ENCODE assay signal across 19 cellular contexts in the genomic region with DNA sequence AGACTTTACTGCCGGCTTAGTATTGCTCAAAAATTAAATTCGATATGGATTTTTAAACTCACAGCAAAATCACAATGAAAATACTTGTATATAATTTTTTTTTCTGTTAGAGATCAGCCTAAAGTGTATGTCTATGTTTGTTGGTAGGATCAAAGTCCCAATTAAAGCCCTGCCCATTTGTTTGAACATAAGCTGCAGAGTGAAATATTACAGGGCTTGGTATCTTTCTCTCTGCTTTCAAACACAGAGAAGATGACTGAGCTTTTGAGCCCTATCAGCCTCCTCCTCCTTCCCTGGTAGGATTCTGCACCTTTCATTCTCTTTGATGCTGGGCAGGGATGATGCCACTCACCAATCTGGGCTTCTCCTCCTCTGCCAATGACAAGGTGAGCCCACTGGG.
DNase-seq lines count a peak whose midpoint lies in the region; ATAC-seq, FAIRE-seq and TF ChIP-seq lines count a peak whose summit lies in the region.
"Had no signal": no experiment of that assay in that cellular context is flagged by ENCODE, and none has a peak within 500 bp of the region (broad histone marks: within the 10 kb centered on the region; RNA-seq: fewer than 3 reads in every experiment).

No MANE protein-coding gene starts in this region.

- no peak overlapping the region for H3K4me2 ChIP-seq in HepG2 (ENCODE audit: low read depth, low read length)
- no peak overlapping the region for H3K4me2 ChIP-seq in osteoblast (ENCODE audit: insufficient read depth, low read length)
- H3K4me2 ChIP-seq: GM23338 had no signal

- 0% methylated on average over 2 of the region's 2 CpGs for WGBS in HepG2 (ENCODE audit: low lambda C conversion rate)

- TF ChIP-seq CTCF in 22Rv1 (IDR thresholded peaks at IDR 0.05) = no peak
- TF ChIP-seq CTCF in HepG2 (CRISPR knock-in tag; IDR thresholded peaks at IDR 0.05) = no peak
- no peak for TF ChIP-seq CTCF in osteoblast (IDR thresholded peaks at IDR 0.05; ENCODE audit: extremely low read depth, low read depth, low read length)

- H3K9ac ChIP-seq in HepG2 (ENCODE audit: insufficient read depth, low read depth, low read length) = no peak overlapping the region

- H2AFZ ChIP-seq in HepG2 (ENCODE audit: low read length) = no peak overlapping the region
- H2AFZ ChIP-seq in osteoblast (ENCODE audit: low read length) = no peak overlapping the region
- H2AFZ ChIP-seq: GM23338 had no signal

- no peak for TF ChIP-seq POLR2A in HepG2 (IDR thresholded peaks at IDR 0.05; ENCODE audit: insufficient read depth in 1 of 2, low read depth in 2 of 2, low read length in 2 of 2)

- H3K4me1 ChIP-seq in HepG2 (ENCODE audit: insufficient read depth, low read length) (peaks cover 15% of the 10 kb centered on the region), osteoblast (ENCODE audit: insufficient read depth, low read length) (no peaks in the 10 kb centered on the region), HAP-1 (no peaks in the 10 kb centered on the region)
- H3K4me1 ChIP-seq: BE2C had no signal

- no peaks in the 10 kb centered on the region for H3K27me3 ChIP-seq in HepG2 (ENCODE audit: control insufficient read depth in 1 of 2, insufficient read depth in 2 of 2, low read length in 2 of 2)
- no peaks in the 10 kb centered on the region for H3K27me3 ChIP-seq in osteoblast (ENCODE audit: insufficient read depth, low read length)
- no peaks in the 10 kb centered on the region for H3K27me3 ChIP-seq in HAP-1 (ENCODE audit: low read depth)
- H3K27me3 ChIP-seq: BE2C had no signal

- CTCF ChIA-PET in HepG2 (lab: Yijun Ruan, JAX; ENCODE audit: low intra/inter-chr PET ratio, low total read pairs) = no interaction called here

- BruUV-seq in HepG2 (replicated peaks; lab: Mats Ljungman, UMichigan) = no TSS peak

- no peaks in the 10 kb centered on the region for H3K79me2 ChIP-seq in HepG2 (ENCODE audit: insufficient read depth, low read length)
- no peaks in the 10 kb centered on the region for H3K79me2 ChIP-seq in osteoblast (ENCODE audit: insufficient read depth, low read length)

- intact Hi-C loops in HepG2 (cut with micrococcal nuclease; ENCODE audit: unreplicated experiment) = no loop called here
- intact Hi-C loops in posterior cingulate gyrus (cut with DNase I) = no loop called here

- H3K27ac ChIP-seq in 22Rv1 (peak overlapping the region; percentile 43; the same call in 1 of the 2 replicates), HepG2 (ENCODE audit: extremely low read length, insufficient read depth, low read length) (no peak overlapping the region), osteoblast (ENCODE audit: low read depth, low read length) (no peak overlapping the region)

- peak; percentile 81 for ATAC-seq in HepG2
- ATAC-seq: GM23338 had no signal

- POLR2A ChIA-PET in HepG2 (lab: Yijun Ruan, JAX) = no interaction called here

- H3K36me3 ChIP-seq in HepG2 (replicated peaks in 1 of 2; ENCODE audit: control insufficient read depth in 1 of 2, insufficient read depth in 2 of 2, low read length in 2 of 2) = no peaks in the 10 kb centered on the region
- no peaks in the 10 kb centered on the region for H3K36me3 ChIP-seq in osteoblast (ENCODE audit: insufficient read depth, low read length)
- H3K36me3 ChIP-seq in HAP-1 (replicated peaks) = no peaks in the 10 kb centered on the region
- H3K36me3 ChIP-seq: BE2C had no signal

- DNase-seq in HepG2 (ENCODE audit: low spot score) (peak; percentile 43), osteoblast (ENCODE audit: insufficient read length, low spot score, missing footprints) (peak; percentile 17), posterior cingulate gyrus (no peak), HAP-1 (ENCODE audit: low spot score in 2 of 2) (no peak), DMS 273 (lab: John Stamatoyannopoulos, UW; ENCODE audit: unreplicated experiment) (no peak)
- DNase-seq: ACHN; BE2C; C1 segment of cervical spinal cord; CD4-positive, alpha-beta T cell; DMS79; GDM1; H7; KBM-7 had no signal

- peak; percentile 87 for FAIRE-seq in colon (lab: Jason Lieb, UNC)
- FAIRE-seq in HepG2 (lab: Jason Lieb, UNC) = no peak
- FAIRE-seq: GM12892, GM18507, HTR-8/SVneo had no signal

- H4K20me1 ChIP-seq in HepG2 (ENCODE audit: insufficient read depth, low read length) = no peaks in the 10 kb centered on the region
- no peaks in the 10 kb centered on the region for H4K20me1 ChIP-seq in osteoblast (ENCODE audit: insufficient read depth, low read length)

- no peaks in the 10 kb centered on the region for H3K9me3 ChIP-seq in HepG2 (ENCODE audit: low read length)
- no peaks in the 10 kb centered on the region for H3K9me3 ChIP-seq in osteoblast (ENCODE audit: low read depth, low read length)
- no peaks in the 10 kb centered on the region for H3K9me3 ChIP-seq in HAP-1
- H3K9me3 ChIP-seq: BE2C had no signal

- TF ChIP-seq EP300 in HepG2 (IDR thresholded peaks at IDR 0.05; ENCODE audit: low read depth in 2 of 2, low read length in 2 of 2) = no peak
- no peak for TF ChIP-seq EP300 in HepG2 (CRISPR knock-in tag; IDR thresholded peaks at IDR 0.05; ENCODE audit: borderline replicate concordance)

- no peak for TF ChIP-seq RAD21 in HepG2 (CRISPR knock-in tag; IDR thresholded peaks at IDR 0.05)

- in situ Hi-C loops in HepG2 (cut with HindIII; ENCODE audit: extremely low pct_ligation_motif_present, low pct_unique_long_range_greater_than_20kb) (no loop called here), HAP-1 (cut with MboI; ENCODE audit: low sequenced_read_pairs) (no loop called here)

- H3K4me3 ChIP-seq in HepG2 (replicated peaks in 1 of 3; ENCODE audit: insufficient read depth in 1 of 3, low read depth in 2 of 3, low read length in 3 of 3) (no peak overlapping the region), osteoblast (ENCODE audit: insufficient read depth, low read length) (no peak overlapping the region), HAP-1 (no peak overlapping the region)
- H3K4me3 ChIP-seq: GM23338 had no signal

TF ChIP-seq in HepG2, 621 proteins besides CTCF, POLR2A, EP300 and RAD21:
- TF ChIP-seq HNF4A (CRISPR knock-in tag; IDR thresholded peaks at IDR 0.05) = 0 out of 2 replicates have a peak, but pooled peaks have one; percentile 12
- TF ChIP-seq, protein P1, sequence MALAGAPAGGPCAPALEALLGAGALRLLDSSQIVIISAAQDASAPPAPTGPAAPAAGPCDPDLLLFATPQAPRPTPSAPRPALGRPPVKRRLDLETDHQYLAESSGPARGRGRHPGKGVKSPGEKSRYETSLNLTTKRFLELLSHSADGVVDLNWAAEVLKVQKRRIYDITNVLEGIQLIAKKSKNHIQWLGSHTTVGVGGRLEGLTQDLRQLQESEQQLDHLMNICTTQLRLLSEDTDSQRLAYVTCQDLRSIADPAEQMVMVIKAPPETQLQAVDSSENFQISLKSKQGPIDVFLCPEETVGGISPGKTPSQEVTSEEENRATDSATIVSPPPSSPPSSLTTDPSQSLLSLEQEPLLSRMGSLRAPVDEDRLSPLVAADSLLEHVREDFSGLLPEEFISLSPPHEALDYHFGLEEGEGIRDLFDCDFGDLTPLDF (CRISPR knock-in tag; IDR thresholded peaks at IDR 0.05) = no peak

Comparison
In these comparisons a context has a peak if more than half of its experiments do, and no peak if none do; other contexts are left out.
1. DNase-seq: peak in HepG2 (single experiment) and osteoblast (single experiment); none in posterior cingulate gyrus (0 of 10), HAP-1 (0 of 2) and DMS 273 (single experiment).